3 cellular contexts compared by ENCODE assay signal in genomic region chr11:77642228-77642627, GRCh38.
TF ChIP-seq lines count a peak whose summit lies in the region.

No MANE protein-coding gene starts in this region.

TF ChIP-seq in SK-N-SH, 30 proteins besides CTCF, POLR2A, EP300 and RAD21:
- no peak for TF ChIP-seq FOXJ3 (CRISPR knock-in tag; IDR thresholded peaks at IDR 0.05)
- no peak for TF ChIP-seq TEAD4 (IDR thresholded peaks at IDR 0.05; ENCODE audit: borderline replicate concordance, insufficient read depth)
- no peak for TF ChIP-seq NRF1 (IDR thresholded peaks at IDR 0.05; ENCODE audit: low read depth, low read length)

TF ChIP-seq in SK-N-SH treated with all-trans-retinoic acid at 6 μM for 48 hours, 23 proteins besides CTCF, POLR2A, EP300 and RAD21:
- no peak for TF ChIP-seq RARB (CRISPR knock-in tag; IDR thresholded peaks at IDR 0.05)

TF ChIP-seq in GM12878, 131 proteins besides CTCF, POLR2A, EP300 and RAD21:
- TF ChIP-seq JUND (IDR thresholded peaks at IDR 0.05; ENCODE audit: low read depth, low read length) = no peak
- no peak for TF ChIP-seq ZNF622 (IDR thresholded peaks at IDR 0.05)
- no peak for TF ChIP-seq MAX (IDR thresholded peaks at IDR 0.05; ENCODE audit: low read depth, low read length)
- TF ChIP-seq POLR2AphosphoS5 (IDR thresholded peaks at IDR 0.05; ENCODE audit: low read length) = no peak
- no peak for TF ChIP-seq NR2C1 (IDR thresholded peaks at IDR 0.05)
- TF ChIP-seq BRCA1 (IDR thresholded peaks at IDR 0.05; ENCODE audit: low read depth, low read length) = no peak
